Comparison of ENCODE assay signal across 1 cellular context in the genomic region with DNA sequence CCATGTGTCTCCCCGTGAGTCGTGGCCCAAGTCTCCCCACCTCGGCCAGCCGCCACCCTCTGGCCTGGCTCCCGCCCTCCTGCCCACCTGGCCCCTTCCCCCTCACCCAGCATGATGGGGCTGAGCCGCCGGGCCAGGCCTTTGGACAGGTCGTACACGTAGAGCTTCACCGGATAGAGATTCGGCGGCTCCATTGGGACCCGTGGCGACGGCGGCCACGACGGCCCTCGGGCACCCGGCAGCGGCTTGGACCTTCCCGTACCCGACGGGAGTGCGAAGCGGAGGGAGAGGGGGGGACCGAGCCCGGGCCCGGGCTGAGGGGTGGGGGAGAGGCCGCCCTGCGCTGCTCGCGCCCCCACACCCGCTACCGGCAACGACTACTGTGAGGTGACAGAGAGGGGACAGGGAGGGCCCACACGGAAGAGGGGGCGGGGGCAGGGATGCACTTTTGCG.
A peak's percentile ranks its signal among the peaks of the same experiment; 100 is the strongest.
TF ChIP-seq lines count a peak whose summit lies in the region.

A gene (minus strand): TSS at position 398 of the 453 bp plus-strand sequence. CDS start 204 bp downstream, at position 194.

TF ChIP-seq in HEK293, 187 proteins besides CTCF, POLR2A, EP300 and RAD21 (continued from another document):
- TF ChIP-seq, protein P1, sequence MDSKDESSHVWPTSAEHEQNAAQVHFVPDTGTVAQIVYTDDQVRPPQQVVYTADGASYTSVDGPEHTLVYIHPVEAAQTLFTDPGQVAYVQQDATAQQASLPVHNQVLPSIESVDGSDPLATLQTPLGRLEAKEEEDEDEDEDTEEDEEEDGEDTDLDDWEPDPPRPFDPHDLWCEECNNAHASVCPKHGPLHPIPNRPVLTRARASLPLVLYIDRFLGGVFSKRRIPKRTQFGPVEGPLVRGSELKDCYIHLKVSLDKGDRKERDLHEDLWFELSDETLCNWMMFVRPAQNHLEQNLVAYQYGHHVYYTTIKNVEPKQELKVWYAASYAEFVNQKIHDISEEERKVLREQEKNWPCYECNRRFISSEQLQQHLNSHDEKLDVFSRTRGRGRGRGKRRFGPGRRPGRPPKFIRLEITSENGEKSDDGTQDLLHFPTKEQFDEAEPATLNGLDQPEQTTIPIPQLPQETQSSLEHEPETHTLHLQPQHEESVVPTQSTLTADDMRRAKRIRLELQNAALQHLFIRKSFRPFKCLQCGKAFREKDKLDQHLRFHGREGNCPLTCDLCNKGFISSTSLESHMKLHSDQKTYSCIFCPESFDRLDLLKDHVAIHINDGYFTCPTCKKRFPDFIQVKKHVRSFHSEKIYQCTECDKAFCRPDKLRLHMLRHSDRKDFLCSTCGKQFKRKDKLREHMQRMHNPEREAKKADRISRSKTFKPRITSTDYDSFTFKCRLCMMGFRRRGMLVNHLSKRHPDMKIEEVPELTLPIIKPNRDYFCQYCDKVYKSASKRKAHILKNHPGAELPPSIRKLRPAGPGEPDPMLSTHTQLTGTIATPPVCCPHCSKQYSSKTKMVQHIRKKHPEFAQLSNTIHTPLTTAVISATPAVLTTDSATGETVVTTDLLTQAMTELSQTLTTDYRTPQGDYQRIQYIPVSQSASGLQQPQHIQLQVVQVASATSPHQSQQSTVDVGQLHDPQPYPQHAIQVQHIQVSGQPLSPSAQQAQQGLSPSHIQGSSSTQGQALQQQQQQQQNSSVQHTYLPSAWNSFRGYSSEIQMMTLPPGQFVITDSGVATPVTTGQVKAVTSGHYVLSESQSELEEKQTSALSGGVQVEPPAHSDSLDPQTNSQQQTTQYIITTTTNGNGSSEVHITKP (tag by site-specific recombination; IDR thresholded peaks at IDR 0.05) = peak; percentile 79
- TF ChIP-seq KLF1 (tag by site-specific recombination; IDR thresholded peaks at IDR 0.05) (peak; percentile 55; the same call in 1 of the 2 replicates), ZNF777 (tag by site-specific recombination; IDR thresholded peaks at IDR 0.05; ENCODE audit: borderline replicate concordance) (peak; percentile 91), ZNF394 (tag by site-specific recombination; IDR thresholded peaks at IDR 0.05; ENCODE audit: borderline replicate concordance) (peak; percentile 13; the same call in 1 of the 2 replicates), ZNF501 (tag by site-specific recombination; IDR thresholded peaks at IDR 0.05) (peak; percentile 44; the same call in 1 of the 2 replicates), ZBTB17 (tag by site-specific recombination; IDR thresholded peaks at IDR 0.05) (peak; percentile 1; the same call in 1 of the 2 replicates), ZBTB20 (tag by site-specific recombination; IDR thresholded peaks at IDR 0.05) (peak; percentile 62; the same call in 1 of the 2 replicates), ZNF324 (tag by site-specific recombination; IDR thresholded peaks at IDR 0.05) (peak; percentile 47; the same call in 1 of the 2 replicates), GLIS2 (tag by site-specific recombination; IDR thresholded peaks at IDR 0.05) (peak; percentile 93), ZSCAN30 (tag by site-specific recombination; IDR thresholded peaks at IDR 0.05) (peak; percentile 30; the same call in 1 of the 2 replicates), ZNF391 (tag by site-specific recombination; IDR thresholded peaks at IDR 0.05; ENCODE audit: borderline replicate concordance, low read depth) (peak; percentile 93), ZNF292 (tag by site-specific recombination; IDR thresholded peaks at IDR 0.05; ENCODE audit: borderline replicate concordance, low read depth) (no peak), ZFP69B (tag by site-specific recombination; IDR thresholded peaks at IDR 0.05) (peak; percentile 100), ZNF785 (tag by site-specific recombination; IDR thresholded peaks at IDR 0.05) (peak; percentile 37), ZBTB8A (tag by site-specific recombination; IDR thresholded peaks at IDR 0.05) (peak; percentile 60), KLF8 (tag by site-specific recombination; IDR thresholded peaks at IDR 0.05) (peak; percentile 72; the same call in 1 of the 2 replicates), YY1 (tag by site-specific recombination; IDR thresholded peaks at IDR 0.05) (peak; percentile 21; the same call in 1 of the 2 replicates), ZNF561 (tag by site-specific recombination; IDR thresholded peaks at IDR 0.05; ENCODE audit: borderline replicate concordance) (peak; percentile 52; the same call in 1 of the 2 replicates), ZNF610 (tag by site-specific recombination; IDR thresholded peaks at IDR 0.05; ENCODE audit: borderline replicate concordance) (0 out of 2 replicates have a peak, but pooled peaks have one; percentile 38), KLF16 (tag by site-specific recombination; IDR thresholded peaks at IDR 0.05) (peak; percentile 50; the same call in 1 of the 2 replicates), EGR2 (tag by site-specific recombination; IDR thresholded peaks at IDR 0.05; ENCODE audit: low read depth) (peak; percentile 67), OSR2 (tag by site-specific recombination; IDR thresholded peaks at IDR 0.05) (peak; percentile 97), HOXA7 (CRISPR knock-in tag; IDR thresholded peaks at IDR 0.05; ENCODE audit: borderline replicate concordance) (no peak), ZFHX2 (tag by site-specific recombination; conservative IDR thresholded peaks at IDR 0.05) (peak; percentile 81), ZNF2 (tag by site-specific recombination; IDR thresholded peaks at IDR 0.05) (peak; percentile 61)
- TF ChIP-seq, protein P2, sequence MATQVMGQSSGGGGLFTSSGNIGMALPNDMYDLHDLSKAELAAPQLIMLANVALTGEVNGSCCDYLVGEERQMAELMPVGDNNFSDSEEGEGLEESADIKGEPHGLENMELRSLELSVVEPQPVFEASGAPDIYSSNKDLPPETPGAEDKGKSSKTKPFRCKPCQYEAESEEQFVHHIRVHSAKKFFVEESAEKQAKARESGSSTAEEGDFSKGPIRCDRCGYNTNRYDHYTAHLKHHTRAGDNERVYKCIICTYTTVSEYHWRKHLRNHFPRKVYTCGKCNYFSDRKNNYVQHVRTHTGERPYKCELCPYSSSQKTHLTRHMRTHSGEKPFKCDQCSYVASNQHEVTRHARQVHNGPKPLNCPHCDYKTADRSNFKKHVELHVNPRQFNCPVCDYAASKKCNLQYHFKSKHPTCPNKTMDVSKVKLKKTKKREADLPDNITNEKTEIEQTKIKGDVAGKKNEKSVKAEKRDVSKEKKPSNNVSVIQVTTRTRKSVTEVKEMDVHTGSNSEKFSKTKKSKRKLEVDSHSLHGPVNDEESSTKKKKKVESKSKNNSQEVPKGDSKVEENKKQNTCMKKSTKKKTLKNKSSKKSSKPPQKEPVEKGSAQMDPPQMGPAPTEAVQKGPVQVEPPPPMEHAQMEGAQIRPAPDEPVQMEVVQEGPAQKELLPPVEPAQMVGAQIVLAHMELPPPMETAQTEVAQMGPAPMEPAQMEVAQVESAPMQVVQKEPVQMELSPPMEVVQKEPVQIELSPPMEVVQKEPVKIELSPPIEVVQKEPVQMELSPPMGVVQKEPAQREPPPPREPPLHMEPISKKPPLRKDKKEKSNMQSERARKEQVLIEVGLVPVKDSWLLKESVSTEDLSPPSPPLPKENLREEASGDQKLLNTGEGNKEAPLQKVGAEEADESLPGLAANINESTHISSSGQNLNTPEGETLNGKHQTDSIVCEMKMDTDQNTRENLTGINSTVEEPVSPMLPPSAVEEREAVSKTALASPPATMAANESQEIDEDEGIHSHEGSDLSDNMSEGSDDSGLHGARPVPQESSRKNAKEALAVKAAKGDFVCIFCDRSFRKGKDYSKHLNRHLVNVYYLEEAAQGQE (tag by site-specific recombination; IDR thresholded peaks at IDR 0.05) = 0 out of 2 replicates have a peak, but pooled peaks have one; percentile 14
- TF ChIP-seq, protein P3, sequence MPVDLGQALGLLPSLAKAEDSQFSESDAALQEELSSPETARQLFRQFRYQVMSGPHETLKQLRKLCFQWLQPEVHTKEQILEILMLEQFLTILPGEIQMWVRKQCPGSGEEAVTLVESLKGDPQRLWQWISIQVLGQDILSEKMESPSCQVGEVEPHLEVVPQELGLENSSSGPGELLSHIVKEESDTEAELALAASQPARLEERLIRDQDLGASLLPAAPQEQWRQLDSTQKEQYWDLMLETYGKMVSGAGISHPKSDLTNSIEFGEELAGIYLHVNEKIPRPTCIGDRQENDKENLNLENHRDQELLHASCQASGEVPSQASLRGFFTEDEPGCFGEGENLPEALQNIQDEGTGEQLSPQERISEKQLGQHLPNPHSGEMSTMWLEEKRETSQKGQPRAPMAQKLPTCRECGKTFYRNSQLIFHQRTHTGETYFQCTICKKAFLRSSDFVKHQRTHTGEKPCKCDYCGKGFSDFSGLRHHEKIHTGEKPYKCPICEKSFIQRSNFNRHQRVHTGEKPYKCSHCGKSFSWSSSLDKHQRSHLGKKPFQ (tag by site-specific recombination; IDR thresholded peaks at IDR 0.05) = no peak
- TF ChIP-seq, protein P4, sequence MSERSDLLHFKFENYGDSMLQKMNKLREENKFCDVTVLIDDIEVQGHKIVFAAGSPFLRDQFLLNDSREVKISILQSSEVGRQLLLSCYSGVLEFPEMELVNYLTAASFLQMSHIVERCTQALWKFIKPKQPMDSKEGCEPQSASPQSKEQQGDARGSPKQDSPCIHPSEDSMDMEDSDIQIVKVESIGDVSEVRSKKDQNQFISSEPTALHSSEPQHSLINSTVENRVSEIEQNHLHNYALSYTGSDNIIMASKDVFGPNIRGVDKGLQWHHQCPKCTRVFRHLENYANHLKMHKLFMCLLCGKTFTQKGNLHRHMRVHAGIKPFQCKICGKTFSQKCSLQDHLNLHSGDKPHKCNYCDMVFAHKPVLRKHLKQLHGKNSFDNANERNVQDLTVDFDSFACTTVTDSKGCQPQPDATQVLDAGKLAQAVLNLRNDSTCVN (tag by site-specific recombination; optimal IDR thresholded peaks at IDR 0.05) = peak; percentile 54
- TF ChIP-seq, protein P5, sequence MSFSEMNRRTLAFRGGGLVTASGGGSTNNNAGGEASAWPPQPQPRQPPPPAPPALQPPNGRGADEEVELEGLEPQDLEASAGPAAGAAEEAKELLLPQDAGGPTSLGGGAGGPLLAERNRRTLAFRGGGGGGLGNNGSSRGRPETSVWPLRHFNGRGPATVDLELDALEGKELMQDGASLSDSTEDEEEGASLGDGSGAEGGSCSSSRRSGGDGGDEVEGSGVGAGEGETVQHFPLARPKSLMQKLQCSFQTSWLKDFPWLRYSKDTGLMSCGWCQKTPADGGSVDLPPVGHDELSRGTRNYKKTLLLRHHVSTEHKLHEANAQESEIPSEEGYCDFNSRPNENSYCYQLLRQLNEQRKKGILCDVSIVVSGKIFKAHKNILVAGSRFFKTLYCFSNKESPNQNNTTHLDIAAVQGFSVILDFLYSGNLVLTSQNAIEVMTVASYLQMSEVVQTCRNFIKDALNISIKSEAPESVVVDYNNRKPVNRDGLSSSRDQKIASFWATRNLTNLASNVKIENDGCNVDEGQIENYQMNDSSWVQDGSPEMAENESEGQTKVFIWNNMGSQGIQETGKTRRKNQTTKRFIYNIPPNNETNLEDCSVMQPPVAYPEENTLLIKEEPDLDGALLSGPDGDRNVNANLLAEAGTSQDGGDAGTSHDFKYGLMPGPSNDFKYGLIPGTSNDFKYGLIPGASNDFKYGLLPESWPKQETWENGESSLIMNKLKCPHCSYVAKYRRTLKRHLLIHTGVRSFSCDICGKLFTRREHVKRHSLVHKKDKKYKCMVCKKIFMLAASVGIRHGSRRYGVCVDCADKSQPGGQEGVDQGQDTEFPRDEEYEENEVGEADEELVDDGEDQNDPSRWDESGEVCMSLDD (tag by site-specific recombination; IDR thresholded peaks at IDR 0.05) = peak; percentile 57; the same call in 1 of the 2 replicates
- TF ChIP-seq, protein P6, sequence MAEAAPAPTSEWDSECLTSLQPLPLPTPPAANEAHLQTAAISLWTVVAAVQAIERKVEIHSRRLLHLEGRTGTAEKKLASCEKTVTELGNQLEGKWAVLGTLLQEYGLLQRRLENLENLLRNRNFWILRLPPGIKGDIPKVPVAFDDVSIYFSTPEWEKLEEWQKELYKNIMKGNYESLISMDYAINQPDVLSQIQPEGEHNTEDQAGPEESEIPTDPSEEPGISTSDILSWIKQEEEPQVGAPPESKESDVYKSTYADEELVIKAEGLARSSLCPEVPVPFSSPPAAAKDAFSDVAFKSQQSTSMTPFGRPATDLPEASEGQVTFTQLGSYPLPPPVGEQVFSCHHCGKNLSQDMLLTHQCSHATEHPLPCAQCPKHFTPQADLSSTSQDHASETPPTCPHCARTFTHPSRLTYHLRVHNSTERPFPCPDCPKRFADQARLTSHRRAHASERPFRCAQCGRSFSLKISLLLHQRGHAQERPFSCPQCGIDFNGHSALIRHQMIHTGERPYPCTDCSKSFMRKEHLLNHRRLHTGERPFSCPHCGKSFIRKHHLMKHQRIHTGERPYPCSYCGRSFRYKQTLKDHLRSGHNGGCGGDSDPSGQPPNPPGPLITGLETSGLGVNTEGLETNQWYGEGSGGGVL (tag by site-specific recombination; IDR thresholded peaks at IDR 0.05) = peak; percentile 96
- TF ChIP-seq, protein P7, sequence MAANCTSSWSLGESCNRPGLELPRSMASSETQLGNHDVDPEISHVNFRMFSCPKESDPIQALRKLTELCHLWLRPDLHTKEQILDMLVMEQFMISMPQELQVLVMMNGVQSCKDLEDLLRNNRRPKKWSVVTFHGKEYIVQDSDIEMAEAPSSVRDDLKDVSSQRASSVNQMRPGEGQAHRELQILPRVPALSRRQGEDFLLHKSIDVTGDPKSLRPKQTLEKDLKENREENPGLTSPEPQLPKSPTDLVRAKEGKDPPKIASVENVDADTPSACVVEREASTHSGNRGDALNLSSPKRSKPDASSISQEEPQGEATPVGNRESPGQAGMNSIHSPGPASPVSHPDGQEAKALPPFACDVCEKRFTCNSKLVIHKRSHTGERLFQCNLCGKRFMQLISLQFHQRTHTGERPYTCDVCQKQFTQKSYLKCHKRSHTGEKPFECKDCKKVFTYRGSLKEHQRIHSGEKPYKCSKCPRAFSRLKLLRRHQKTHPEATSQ (tag by site-specific recombination; IDR thresholded peaks at IDR 0.05) = 0 out of 2 replicates have a peak, but pooled peaks have one; percentile 66
- TF ChIP-seq, protein P8, sequence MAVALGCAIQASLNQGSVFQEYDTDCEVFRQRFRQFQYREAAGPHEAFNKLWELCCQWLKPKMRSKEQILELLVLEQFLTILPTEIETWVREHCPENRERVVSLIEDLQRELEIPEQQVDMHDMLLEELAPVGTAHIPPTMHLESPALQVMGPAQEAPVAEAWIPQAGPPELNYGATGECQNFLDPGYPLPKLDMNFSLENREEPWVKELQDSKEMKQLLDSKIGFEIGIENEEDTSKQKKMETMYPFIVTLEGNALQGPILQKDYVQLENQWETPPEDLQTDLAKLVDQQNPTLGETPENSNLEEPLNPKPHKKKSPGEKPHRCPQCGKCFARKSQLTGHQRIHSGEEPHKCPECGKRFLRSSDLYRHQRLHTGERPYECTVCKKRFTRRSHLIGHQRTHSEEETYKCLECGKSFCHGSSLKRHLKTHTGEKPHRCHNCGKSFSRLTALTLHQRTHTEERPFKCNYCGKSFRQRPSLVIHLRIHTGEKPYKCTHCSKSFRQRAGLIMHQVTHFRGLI (tag by site-specific recombination; IDR thresholded peaks at IDR 0.05) = no peak
TF ChIP-seq in HEK293: peak in this region for 36.
